In genomic region chr3:16432714-16433113, GRCh38 we compare ENCODE assay signal across 1 cellular context.
TF ChIP-seq lines count a peak whose summit lies in the region.

No MANE protein-coding gene starts in this region.

TF ChIP-seq in GM12878, 131 proteins besides CTCF, POLR2A, EP300 and RAD21 (continued from another document):
- no peak for TF ChIP-seq BCL3 (IDR thresholded peaks at IDR 0.05; ENCODE audit: borderline replicate concordance, insufficient read depth, low read depth, low read length, poor library complexity, severe bottlenecking)
- TF ChIP-seq ETV6 (conservative IDR thresholded peaks at IDR 0.05 in 1 of 2, IDR thresholded peaks at IDR 0.05 in 1 of 2; ENCODE audit: borderline replicate concordance in 1 of 2, low read depth in 1 of 2): 0 out of 4 replicates have a peak, but pooled peaks of 1 of the 2 experiments have one; percentile 41
- no peak for TF ChIP-seq ELK1 (IDR thresholded peaks at IDR 0.05; ENCODE audit: low read depth, low read length)
- no peak for TF ChIP-seq HSF1 (IDR thresholded peaks at IDR 0.05; ENCODE audit: low read depth, low read length)
- no peak for TF ChIP-seq E2F4 (IDR thresholded peaks at IDR 0.05; ENCODE audit: low read depth, low read length)
- TF ChIP-seq RAD51 (IDR thresholded peaks at IDR 0.05): no peak
- no peak; the same call in 1 of the 2 replicates for TF ChIP-seq ZBED1 (IDR thresholded peaks at IDR 0.05; ENCODE audit: borderline replicate concordance)
- TF ChIP-seq DPF2 (IDR thresholded peaks at IDR 0.05): no peak
- TF ChIP-seq ZNF274 (IDR thresholded peaks at IDR 0.05; ENCODE audit: insufficient read depth, insufficient read length): no peak
- no peak for TF ChIP-seq KLF5 (IDR thresholded peaks at IDR 0.05; ENCODE audit: partially characterized antibody)
- TF ChIP-seq HCFC1 (IDR thresholded peaks at IDR 0.05; ENCODE audit: low read length): no peak
- TF ChIP-seq PAX5 (IDR thresholded peaks at IDR 0.05; ENCODE audit: borderline replicate concordance, low read depth, low read length): no peak
- TF ChIP-seq TCF12 (IDR thresholded peaks at IDR 0.05; ENCODE audit: low read depth, low read length): peak; percentile 46; the same call in 1 of the 2 replicates
- TF ChIP-seq ZBTB4 (CRISPR knock-in tag; IDR thresholded peaks at IDR 0.05): no peak
- TF ChIP-seq SUZ12 (IDR thresholded peaks at IDR 0.05; ENCODE audit: unreplicated experiment): no peak
- TF ChIP-seq CBX3 (IDR thresholded peaks at IDR 0.05; ENCODE audit: borderline replicate concordance, low read depth): no peak
- no peak for TF ChIP-seq KAT2A (conservative IDR thresholded peaks at IDR 0.05; ENCODE audit: control insufficient read depth, low read depth, low read length)
- no peak for TF ChIP-seq ZNF384 (IDR thresholded peaks at IDR 0.05; ENCODE audit: borderline replicate concordance, low read depth, low read length)
- TF ChIP-seq TCF3 (IDR thresholded peaks at IDR 0.05; ENCODE audit: borderline replicate concordance, insufficient read depth, low read depth, low read length): no peak
- no peak for TF ChIP-seq CEBPB (IDR thresholded peaks at IDR 0.05; ENCODE audit: borderline replicate concordance in 1 of 2, low read depth in 2 of 2, low read length in 2 of 2)
- TF ChIP-seq MAX (IDR thresholded peaks at IDR 0.05; ENCODE audit: low read depth, low read length): no peak
- no peak for TF ChIP-seq TBL1XR1 (IDR thresholded peaks at IDR 0.05; ENCODE audit: low read depth, low read length)
- TF ChIP-seq LARP7 (IDR thresholded peaks at IDR 0.05): no peak
- TF ChIP-seq ATF7 (IDR thresholded peaks at IDR 0.05; ENCODE audit: low read depth): peak; percentile 61; the same call in 1 of the 2 replicates
- no peak; the same call in 1 of the 2 replicates for TF ChIP-seq NFIC (IDR thresholded peaks at IDR 0.05; ENCODE audit: low read depth, low read length)
- TF ChIP-seq IKZF2 (IDR thresholded peaks at IDR 0.05): peak; percentile 29 to 32; a peak in 1 of 4 replicates
- TF ChIP-seq SREBF2 (IDR thresholded peaks at IDR 0.05; ENCODE audit: low read length): no peak
- no peak for TF ChIP-seq MXI1 (IDR thresholded peaks at IDR 0.05; ENCODE audit: low read depth, low read length)
- TF ChIP-seq CREB1 (IDR thresholded peaks at IDR 0.05; ENCODE audit: low read depth): peak; percentile 35; the same call in 1 of the 2 replicates
- no peak for TF ChIP-seq NBN (IDR thresholded peaks at IDR 0.05)
- no peak for TF ChIP-seq NR2C1 (IDR thresholded peaks at IDR 0.05)
- peak; percentile 64; the same call in 1 of the 2 replicates for TF ChIP-seq FOXM1 (IDR thresholded peaks at IDR 0.05; ENCODE audit: low read depth, low read length)
- TF ChIP-seq SREBF1 (IDR thresholded peaks at IDR 0.05; ENCODE audit: low read length): no peak
- TF ChIP-seq MEF2A (IDR thresholded peaks at IDR 0.05; ENCODE audit: insufficient read depth, low read depth, low read length): no peak
- no peak for TF ChIP-seq RFX5 (IDR thresholded peaks at IDR 0.05; ENCODE audit: low read depth, low read length)
TF ChIP-seq in GM12878: peak in this region for 12.
